In genomic region chr20:58693226-58694006, GRCh38 we compare ENCODE assay signal across 8 cellular contexts. TPM values are rescaled to one million over a fixed set of nuclear protein-coding genes. Genes with fewer than 3 reads are reported as not detected.
DNase-seq lines count a peak whose midpoint lies in the region; ATAC-seq, FAIRE-seq and TF ChIP-seq lines count a peak whose summit lies in the region.

No MANE protein-coding gene starts in this region.

- H3K27me3 Mint-ChIP-seq in T-cell = no peaks in the 10 kb centered on the region
- H3K27me3 Mint-ChIP-seq in nephron (ENCODE audit: low read depth) = peaks cover 4% of the 10 kb centered on the region

- DNase-seq in T-cell (peak in 6 of 34 experiments; percentile 7 to 24 (median 14)), endothelial cell of umbilical vein (ENCODE audit: low read depth, low spot score) (peak; percentile 20), occipital lobe (lab: John Stamatoyannopoulos, UW) (no peak), SW 1271 (lab: John Stamatoyannopoulos, UW) (no peak)

- no peak for FAIRE-seq in endothelial cell of umbilical vein (lab: Jason Lieb, UNC)

- H3K9me3 Mint-ChIP-seq in T-cell (no peaks in the 10 kb centered on the region), nephron (no peaks in the 10 kb centered on the region)

- peak overlapping the region in 2 of 3 donors; percentile 73 to 81 for H3K4me3 Mint-ChIP-seq in T-cell
- H3K4me3 Mint-ChIP-seq in nephron = peak overlapping the region; percentile 69 to 80 (median 73)

- H3K4me2 ChIP-seq in endothelial cell of umbilical vein (ENCODE audit: insufficient read depth, low read length) = peak overlapping the region; percentile 56

- peak overlapping the region; percentile 73 for H3K9ac ChIP-seq in endothelial cell of umbilical vein (replicated peaks; ENCODE audit: extremely low read depth, insufficient read depth, low read length)

- peaks cover 2 to 20% (median 8%) of the 10 kb centered on the region in 3 donors for H3K4me1 Mint-ChIP-seq in T-cell
- H3K4me1 Mint-ChIP-seq in nephron = peaks cover 28% of the 10 kb centered on the region

- no peak for TF ChIP-seq POLR2A in endothelial cell of umbilical vein (IDR thresholded peaks at IDR 0.05; ENCODE audit: low read depth, low read length)

- H4K20me1 ChIP-seq in endothelial cell of umbilical vein (replicated peaks; ENCODE audit: control insufficient read depth, extremely low read depth, insufficient read depth, low read length) = no peaks in the 10 kb centered on the region

- no peaks in the 10 kb centered on the region for H3K27me3 ChIP-seq in endothelial cell of umbilical vein (ENCODE audit: control insufficient read depth in 2 of 2, insufficient read depth in 2 of 2, low read length in 2 of 2)

- TF ChIP-seq CTCF in GM12873 (IDR thresholded peaks at IDR 0.05; ENCODE audit: insufficient read depth, low read depth, low read length, missing control alignments) (peak; percentile 2), endothelial cell of umbilical vein (IDR thresholded peaks at IDR 0.05; ENCODE audit: extremely low read depth in 1 of 2, insufficient read depth in 1 of 2, low read depth in 1 of 2, low read length in 2 of 2) (peak in 1 of 2 donors; percentile 9), nephron (IDR thresholded peaks at IDR 0.05; ENCODE audit: unreplicated experiment in 3 of 3) (no peak)

- peak overlapping the region in 2 of 3 experiments; percentile 27 to 49 for H3K4me3 ChIP-seq in endothelial cell of umbilical vein (replicated peaks in 1 of 3; ENCODE audit: insufficient read depth in 1 of 3, low read depth in 1 of 3, low read length in 3 of 3)

- H3K9me1 ChIP-seq in endothelial cell of umbilical vein (replicated peaks; ENCODE audit: control insufficient read depth, extremely low read depth, insufficient read depth, low read length) = no peaks in the 10 kb centered on the region

- H3K36me3 Mint-ChIP-seq in T-cell (peaks cover 13% of the 10 kb centered on the region), nephron (ENCODE audit: low read depth) (peaks cover 8% of the 10 kb centered on the region)

- intact Hi-C loops in endothelial cell of umbilical vein (cut with micrococcal nuclease) = loop anchor here (2.0 to 5.0 kb wide), 3 partner anchors 41 to 386 kb away; partner anchors contain the start of gene RAB22A

- no peaks in the 10 kb centered on the region for H3K9me3 ChIP-seq in endothelial cell of umbilical vein (replicated peaks; ENCODE audit: control insufficient read depth, insufficient read depth, low read length)

- POLR2A ChIA-PET in T-cell (lab: Charles Lee) (interaction anchor here in 1 of 2 donors (0.8 to 1.2 kb wide), 2 partner anchors 42 to 338 kb away, joined by 3 read pairs; partner anchors contain the start of genes ATP5F1E and STX16), endothelial cell of umbilical vein (lab: Charles Lee) (no interaction called here)

- TSS peak; percentile 6 for BruUV-seq in endothelial cell of umbilical vein (replicated peaks; lab: Mats Ljungman, UMichigan)

- H3K4me1 ChIP-seq in endothelial cell of umbilical vein (ENCODE audit: control insufficient read depth, extremely low read depth, insufficient read depth, low read length) = peaks cover 14% of the 10 kb centered on the region

- peaks cover 0 to 24% of the 10 kb centered on the region in 2 experiments for H3K36me3 ChIP-seq in endothelial cell of umbilical vein (ENCODE audit: control insufficient read depth in 2 of 2, extremely low read depth in 1 of 2, insufficient read depth in 2 of 2, low read length in 2 of 2)

- H3K27ac Mint-ChIP-seq in T-cell (peak overlapping the region; percentile 83 to 84), nephron (no peak overlapping the region)

- CTCF ChIA-PET in T-cell (lab: Charles Lee) = interaction anchor here (0.6 to 1.7 kb wide), 3 partner anchors 32 to 43 kb away, joined by 3 to 6 read pairs (median 4); partner anchors contain the start of gene STX16 (in 1 of the 2)
- CTCF ChIA-PET in endothelial cell of umbilical vein (lab: Charles Lee) = interaction anchor here (0.8 to 3.8 kb wide), 3 partner anchors 34 to 212 kb away, joined by 3 to 23 read pairs (median 6); partner anchors contain the start of gene STX16

- ATAC-seq in HG02623 (IDR thresholded peaks at IDR 0.05; ENCODE audit: unreplicated experiment) (peak; percentile 20), T-cell (replicated peaks in 1 of 4) (peak in 2 of 4 experiments; percentile 1 to 6), HG03280 (IDR thresholded peaks at IDR 0.05; ENCODE audit: unreplicated experiment) (no peak)

- peak overlapping the region; percentile 15 for H3K27ac ChIP-seq in endothelial cell of umbilical vein (ENCODE audit: insufficient read depth, low read depth, low read length)

- peaks cover 4% of the 10 kb centered on the region for H3K79me2 ChIP-seq in endothelial cell of umbilical vein (ENCODE audit: control insufficient read depth, insufficient read depth, low read length)

- peak overlapping the region; percentile 8 for H2AFZ ChIP-seq in endothelial cell of umbilical vein (ENCODE audit: low read depth, low read length)

- dilution Hi-C loops in endothelial cell of umbilical vein (cut with MboI; ENCODE audit: extremely low pct_ligation_motif_present, low sequenced_read_pairs) = no loop called here

TF ChIP-seq in endothelial cell of umbilical vein, 7 proteins besides CTCF, POLR2A, EP300 and RAD21:
- TF ChIP-seq FOS (IDR thresholded peaks at IDR 0.05; ENCODE audit: borderline replicate concordance, insufficient read depth, low read length) (no peak), JUN (IDR thresholded peaks at IDR 0.05; ENCODE audit: borderline replicate concordance, insufficient read depth, insufficient read length, low read depth) (no peak), MAX (IDR thresholded peaks at IDR 0.05; ENCODE audit: insufficient read depth, insufficient read length) (no peak), POLR2AphosphoS5 (IDR thresholded peaks at IDR 0.05; ENCODE audit: insufficient read depth, low read depth, low read length) (no peak), EZH2 (IDR thresholded peaks at IDR 0.05; ENCODE audit: borderline replicate concordance, low read depth, low read length, severe bottlenecking) (no peak), MYC (IDR thresholded peaks at IDR 0.05; ENCODE audit: low read depth, low read length) (no peak), GATA2 (IDR thresholded peaks at IDR 0.05; ENCODE audit: insufficient read depth, insufficient read length, low read depth, low read length) (no peak)
TF ChIP-seq in endothelial cell of umbilical vein: peak in this region for 0.

RNA-seq across cellular contexts. Expression of gene NPEPL1, which starts 0.8 kb away (rescaled TPM):
- total RNA-seq in T-cell = 10 to 100 TPM; 49.6 to 79.0 (median 69.3) TPM
- 39.1 and 40.8 TPM in 2 replicates for total RNA-seq in endothelial cell of umbilical vein
- polyA plus RNA-seq in endothelial cell of umbilical vein = 22.5 and 22.6 TPM in 2 replicates
- 8.2 and 10.3 TPM in 2 replicates for polyA plus RNA-seq in endothelial cell of umbilical vein (2011; cell fraction: cytosol; rRNA removed)
- polyA plus RNA-seq in endothelial cell of umbilical vein (2011; cell fraction: nucleus; rRNA removed) = 90.6 and 118 TPM in 2 replicates
- polyA plus RNA-seq in endothelial cell of umbilical vein (2012) = 29.5 and 42.1 TPM in 2 replicates
- 16.8 and 19.1 TPM in 2 replicates for polyA minus RNA-seq in endothelial cell of umbilical vein
- polyA minus RNA-seq in endothelial cell of umbilical vein (2011; cell fraction: cytosol; rRNA and poly(A)+ RNA removed) = 16.6 TPM
- 16.9 and 35.5 TPM in 2 replicates for polyA minus RNA-seq in endothelial cell of umbilical vein (2011; cell fraction: nucleus; rRNA and poly(A)+ RNA removed)
- total RNA-seq in occipital lobe = 7.5 TPM

RNA-seq across cellular contexts. Expression of gene STX16, which starts 42.3 kb away (rescaled TPM):
- 100 to 1,000 TPM; 154 to 213 (median 178) TPM for total RNA-seq in T-cell
- total RNA-seq in endothelial cell of umbilical vein = 58.5 and 63.5 TPM in 2 replicates
- polyA plus RNA-seq in endothelial cell of umbilical vein = 33.0 and 43.1 TPM in 2 replicates
- polyA plus RNA-seq in endothelial cell of umbilical vein (2011; cell fraction: cytosol; rRNA removed) = 36.8 and 43.5 TPM in 2 replicates
- 138 and 200 TPM in 2 replicates for polyA plus RNA-seq in endothelial cell of umbilical vein (2011; cell fraction: nucleus; rRNA removed)
- polyA plus RNA-seq in endothelial cell of umbilical vein (2012) = 60.7 and 62.4 TPM in 2 replicates
- polyA minus RNA-seq in endothelial cell of umbilical vein = 52.1 and 74.7 TPM in 2 replicates
- 15.7 TPM for polyA minus RNA-seq in endothelial cell of umbilical vein (2011; cell fraction: cytosol; rRNA and poly(A)+ RNA removed)
- 39.8 and 43.1 TPM in 2 replicates for polyA minus RNA-seq in endothelial cell of umbilical vein (2011; cell fraction: nucleus; rRNA and poly(A)+ RNA removed)
- 33.2 TPM for total RNA-seq in occipital lobe

Comparison
In these comparisons a context has a peak if more than half of its experiments do, and no peak if none do; other contexts are left out.
1. H3K27ac Mint-ChIP-seq: peak in T-cell (2 of 2); none in nephron (0 of 3).